ENCODE assay signal across 1 cellular context in the genomic region with DNA sequence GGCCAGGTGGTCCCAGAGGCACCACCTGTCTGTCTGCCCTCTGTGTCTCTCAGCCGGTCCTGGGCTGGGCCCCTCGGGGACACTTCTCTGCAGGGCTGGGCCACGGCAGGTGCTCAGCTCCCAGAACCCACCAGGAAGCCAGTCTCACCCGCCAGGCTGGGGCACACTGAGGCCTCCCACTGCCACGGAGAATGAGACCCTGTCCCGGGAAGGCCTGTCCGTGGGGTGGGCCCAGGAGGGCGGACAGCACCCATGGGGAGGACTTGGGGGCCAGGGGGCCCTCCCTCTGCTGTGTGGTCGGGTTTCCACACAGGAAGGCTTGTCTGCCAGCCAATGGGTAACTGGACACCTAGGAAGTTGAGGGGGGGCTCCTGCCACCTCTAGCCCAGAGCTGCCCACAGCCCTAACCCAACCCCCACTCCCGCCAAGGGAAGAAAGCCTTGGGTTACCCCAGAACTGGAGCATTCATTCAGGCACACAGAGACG.
TF ChIP-seq lines count a peak whose summit lies in the region.

No MANE protein-coding gene starts in this region.

TF ChIP-seq in K562, 482 proteins besides CTCF, POLR2A, EP300 and RAD21:
- TF ChIP-seq RBFOX2 (IDR thresholded peaks at IDR 0.05; ENCODE audit: low read depth, low read length) (peak; percentile 30; the same call in 1 of the 2 replicates), L3MBTL2 (IDR thresholded peaks at IDR 0.05) (no peak), MCM5 (IDR thresholded peaks at IDR 0.05; ENCODE audit: low read depth) (no peak), CBX2 (IDR thresholded peaks at IDR 0.05; ENCODE audit: insufficient read depth, low read length, poor library complexity, severe bottlenecking) (no peak), HNRNPL (IDR thresholded peaks at IDR 0.05; ENCODE audit: low read depth, low read length) (no peak), SIX5 (IDR thresholded peaks at IDR 0.05; ENCODE audit: borderline replicate concordance in 1 of 2, insufficient read depth in 1 of 2, low read depth in 1 of 2, low read length in 2 of 2) (no peak), ZBTB1 (CRISPR knock-in tag; IDR thresholded peaks at IDR 0.05; ENCODE audit: borderline replicate concordance, low read depth) (no peak), GATA2 (CRISPR knock-in tag; IDR thresholded peaks at IDR 0.05) (no peak), ZC3H4 (CRISPR knock-in tag; IDR thresholded peaks at IDR 0.05; ENCODE audit: borderline replicate concordance) (0 out of 2 replicates have a peak, but pooled peaks have one; percentile 19), ZNF134 (CRISPR knock-in tag; conservative IDR thresholded peaks at IDR 0.05) (no peak), MED1 (CRISPR knock-in tag; IDR thresholded peaks at IDR 0.05; ENCODE audit: borderline replicate concordance) (0 out of 2 replicates have a peak, but pooled peaks have one; percentile 56), ZNF232 (CRISPR knock-in tag; IDR thresholded peaks at IDR 0.05) (no peak), POLR2G (IDR thresholded peaks at IDR 0.05; ENCODE audit: low read depth, low read length) (peak; percentile 10), ERF (CRISPR knock-in tag; IDR thresholded peaks at IDR 0.05) (no peak), KHSRP (IDR thresholded peaks at IDR 0.05) (no peak), TARDBP (IDR thresholded peaks at IDR 0.05) (no peak), ETV1 (tag; conservative IDR thresholded peaks at IDR 0.05; ENCODE audit: low read depth) (no peak)
- TF ChIP-seq, protein P1, sequence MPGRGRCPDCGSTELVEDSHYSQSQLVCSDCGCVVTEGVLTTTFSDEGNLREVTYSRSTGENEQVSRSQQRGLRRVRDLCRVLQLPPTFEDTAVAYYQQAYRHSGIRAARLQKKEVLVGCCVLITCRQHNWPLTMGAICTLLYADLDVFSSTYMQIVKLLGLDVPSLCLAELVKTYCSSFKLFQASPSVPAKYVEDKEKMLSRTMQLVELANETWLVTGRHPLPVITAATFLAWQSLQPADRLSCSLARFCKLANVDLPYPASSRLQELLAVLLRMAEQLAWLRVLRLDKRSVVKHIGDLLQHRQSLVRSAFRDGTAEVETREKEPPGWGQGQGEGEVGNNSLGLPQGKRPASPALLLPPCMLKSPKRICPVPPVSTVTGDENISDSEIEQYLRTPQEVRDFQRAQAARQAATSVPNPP (IDR thresholded peaks at IDR 0.05; ENCODE audit: borderline replicate concordance, insufficient read depth, insufficient read length), result no peak
- TF ChIP-seq, protein P2, sequence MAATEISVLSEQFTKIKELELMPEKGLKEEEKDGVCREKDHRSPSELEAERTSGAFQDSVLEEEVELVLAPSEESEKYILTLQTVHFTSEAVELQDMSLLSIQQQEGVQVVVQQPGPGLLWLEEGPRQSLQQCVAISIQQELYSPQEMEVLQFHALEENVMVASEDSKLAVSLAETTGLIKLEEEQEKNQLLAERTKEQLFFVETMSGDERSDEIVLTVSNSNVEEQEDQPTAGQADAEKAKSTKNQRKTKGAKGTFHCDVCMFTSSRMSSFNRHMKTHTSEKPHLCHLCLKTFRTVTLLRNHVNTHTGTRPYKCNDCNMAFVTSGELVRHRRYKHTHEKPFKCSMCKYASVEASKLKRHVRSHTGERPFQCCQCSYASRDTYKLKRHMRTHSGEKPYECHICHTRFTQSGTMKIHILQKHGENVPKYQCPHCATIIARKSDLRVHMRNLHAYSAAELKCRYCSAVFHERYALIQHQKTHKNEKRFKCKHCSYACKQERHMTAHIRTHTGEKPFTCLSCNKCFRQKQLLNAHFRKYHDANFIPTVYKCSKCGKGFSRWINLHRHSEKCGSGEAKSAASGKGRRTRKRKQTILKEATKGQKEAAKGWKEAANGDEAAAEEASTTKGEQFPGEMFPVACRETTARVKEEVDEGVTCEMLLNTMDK (IDR thresholded peaks at IDR 0.05; ENCODE audit: borderline replicate concordance, insufficient read depth, low read depth, low read length, poor library complexity, severe bottlenecking), result no peak
- TF ChIP-seq, protein P3, sequence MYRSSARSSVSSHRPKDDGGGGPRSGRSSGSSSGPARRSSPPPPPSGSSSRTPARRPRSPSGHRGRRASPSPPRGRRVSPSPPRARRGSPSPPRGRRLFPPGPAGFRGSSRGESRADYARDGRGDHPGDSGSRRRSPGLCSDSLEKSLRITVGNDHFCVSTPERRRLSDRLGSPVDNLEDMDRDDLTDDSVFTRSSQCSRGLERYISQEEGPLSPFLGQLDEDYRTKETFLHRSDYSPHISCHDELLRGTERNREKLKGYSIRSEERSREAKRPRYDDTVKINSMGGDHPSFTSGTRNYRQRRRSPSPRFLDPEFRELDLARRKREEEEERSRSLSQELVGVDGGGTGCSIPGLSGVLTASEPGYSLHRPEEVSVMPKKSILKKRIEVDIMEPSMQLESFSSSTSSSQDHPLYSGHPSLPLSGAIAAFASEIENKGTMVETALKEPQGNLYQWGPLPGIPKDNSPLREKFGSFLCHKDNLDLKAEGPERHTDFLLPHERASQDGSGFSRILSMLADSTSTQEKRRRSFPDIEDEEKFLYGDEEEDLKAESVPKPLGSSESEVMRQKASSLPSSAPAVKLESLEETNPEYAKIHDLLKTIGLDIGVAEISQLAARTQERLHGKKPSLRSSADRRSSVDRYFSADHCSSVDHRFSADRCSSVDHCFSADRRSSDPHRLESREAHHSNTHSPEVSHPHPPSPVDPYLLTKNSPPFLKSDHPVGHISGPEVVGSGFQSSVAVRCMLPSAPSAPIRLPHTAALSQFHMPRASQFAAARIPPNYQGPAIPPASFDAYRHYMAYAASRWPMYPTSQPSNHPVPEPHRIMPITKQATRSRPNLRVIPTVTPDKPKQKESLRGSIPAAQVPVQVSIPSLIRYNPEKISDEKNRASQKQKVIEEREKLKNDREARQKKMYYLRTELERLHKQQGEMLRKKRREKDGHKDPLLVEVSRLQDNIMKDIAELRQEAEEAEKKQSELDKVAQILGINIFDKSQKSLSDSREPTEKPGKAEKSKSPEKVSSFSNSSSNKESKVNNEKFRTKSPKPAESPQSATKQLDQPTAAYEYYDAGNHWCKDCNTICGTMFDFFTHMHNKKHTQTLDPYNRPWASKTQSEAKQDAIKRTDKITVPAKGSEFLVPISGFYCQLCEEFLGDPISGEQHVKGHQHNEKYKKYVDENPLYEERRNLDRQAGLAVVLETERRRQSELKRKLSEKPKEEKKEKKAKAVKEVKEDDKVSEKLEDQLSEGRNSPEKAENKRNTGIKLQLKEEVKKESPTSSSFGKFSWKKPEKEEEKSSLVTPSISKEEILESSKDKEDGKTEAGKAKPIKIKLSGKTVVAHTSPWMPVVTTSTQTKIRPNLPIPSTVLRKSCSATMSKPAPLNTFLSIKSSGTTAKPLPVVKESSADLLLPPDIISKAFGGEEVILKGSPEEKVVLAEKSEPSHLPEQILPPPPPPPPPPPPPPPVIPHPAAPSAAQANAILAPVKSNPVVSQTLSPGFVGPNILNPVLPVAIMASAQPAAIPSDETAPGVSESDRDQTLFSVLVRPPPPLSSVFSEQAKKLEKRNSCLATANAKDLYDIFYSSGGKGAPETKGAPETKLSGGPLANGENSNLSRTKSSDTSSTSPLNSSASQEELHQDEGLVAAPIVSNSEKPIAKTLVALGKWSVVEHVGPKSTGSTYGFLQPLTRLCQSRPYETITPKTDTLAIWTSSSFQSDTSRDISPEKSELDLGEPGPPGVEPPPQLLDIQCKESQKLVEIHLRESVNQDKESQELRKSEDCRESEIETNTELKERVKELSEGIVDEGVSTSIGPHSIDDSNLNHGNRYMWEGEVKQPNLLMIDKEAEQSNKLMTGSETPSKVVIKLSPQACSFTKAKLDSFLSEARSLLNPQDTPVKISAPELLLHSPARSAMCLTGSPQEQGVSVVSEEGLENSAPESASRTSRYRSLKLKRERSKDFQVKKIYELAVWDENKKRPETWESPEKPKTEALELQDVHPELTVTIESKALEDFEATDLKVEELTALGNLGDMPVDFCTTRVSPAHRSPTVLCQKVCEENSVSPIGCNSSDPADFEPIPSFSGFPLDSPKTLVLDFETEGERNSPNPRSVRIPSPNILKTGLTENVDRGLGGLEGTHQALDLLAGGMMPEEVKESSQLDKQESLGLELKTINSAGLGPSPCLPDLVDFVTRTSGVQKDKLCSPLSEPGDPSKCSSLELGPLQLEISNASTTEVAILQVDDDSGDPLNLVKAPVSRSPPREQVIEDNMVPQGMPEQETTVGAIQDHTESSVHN (IDR thresholded peaks at IDR 0.05; ENCODE audit: borderline replicate concordance in 1 of 2, low read depth in 1 of 2), result no peak
- TF ChIP-seq, protein P4, sequence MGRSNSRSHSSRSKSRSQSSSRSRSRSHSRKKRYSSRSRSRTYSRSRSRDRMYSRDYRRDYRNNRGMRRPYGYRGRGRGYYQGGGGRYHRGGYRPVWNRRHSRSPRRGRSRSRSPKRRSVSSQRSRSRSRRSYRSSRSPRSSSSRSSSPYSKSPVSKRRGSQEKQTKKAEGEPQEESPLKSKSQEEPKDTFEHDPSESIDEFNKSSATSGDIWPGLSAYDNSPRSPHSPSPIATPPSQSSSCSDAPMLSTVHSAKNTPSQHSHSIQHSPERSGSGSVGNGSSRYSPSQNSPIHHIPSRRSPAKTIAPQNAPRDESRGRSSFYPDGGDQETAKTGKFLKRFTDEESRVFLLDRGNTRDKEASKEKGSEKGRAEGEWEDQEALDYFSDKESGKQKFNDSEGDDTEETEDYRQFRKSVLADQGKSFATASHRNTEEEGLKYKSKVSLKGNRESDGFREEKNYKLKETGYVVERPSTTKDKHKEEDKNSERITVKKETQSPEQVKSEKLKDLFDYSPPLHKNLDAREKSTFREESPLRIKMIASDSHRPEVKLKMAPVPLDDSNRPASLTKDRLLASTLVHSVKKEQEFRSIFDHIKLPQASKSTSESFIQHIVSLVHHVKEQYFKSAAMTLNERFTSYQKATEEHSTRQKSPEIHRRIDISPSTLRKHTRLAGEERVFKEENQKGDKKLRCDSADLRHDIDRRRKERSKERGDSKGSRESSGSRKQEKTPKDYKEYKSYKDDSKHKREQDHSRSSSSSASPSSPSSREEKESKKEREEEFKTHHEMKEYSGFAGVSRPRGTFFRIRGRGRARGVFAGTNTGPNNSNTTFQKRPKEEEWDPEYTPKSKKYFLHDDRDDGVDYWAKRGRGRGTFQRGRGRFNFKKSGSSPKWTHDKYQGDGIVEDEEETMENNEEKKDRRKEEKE (IDR thresholded peaks at IDR 0.05; ENCODE audit: borderline replicate concordance in 1 of 2, control insufficient read depth in 1 of 2, low read depth in 2 of 2, low read length in 1 of 2), result no peak
- TF ChIP-seq, protein P5, sequence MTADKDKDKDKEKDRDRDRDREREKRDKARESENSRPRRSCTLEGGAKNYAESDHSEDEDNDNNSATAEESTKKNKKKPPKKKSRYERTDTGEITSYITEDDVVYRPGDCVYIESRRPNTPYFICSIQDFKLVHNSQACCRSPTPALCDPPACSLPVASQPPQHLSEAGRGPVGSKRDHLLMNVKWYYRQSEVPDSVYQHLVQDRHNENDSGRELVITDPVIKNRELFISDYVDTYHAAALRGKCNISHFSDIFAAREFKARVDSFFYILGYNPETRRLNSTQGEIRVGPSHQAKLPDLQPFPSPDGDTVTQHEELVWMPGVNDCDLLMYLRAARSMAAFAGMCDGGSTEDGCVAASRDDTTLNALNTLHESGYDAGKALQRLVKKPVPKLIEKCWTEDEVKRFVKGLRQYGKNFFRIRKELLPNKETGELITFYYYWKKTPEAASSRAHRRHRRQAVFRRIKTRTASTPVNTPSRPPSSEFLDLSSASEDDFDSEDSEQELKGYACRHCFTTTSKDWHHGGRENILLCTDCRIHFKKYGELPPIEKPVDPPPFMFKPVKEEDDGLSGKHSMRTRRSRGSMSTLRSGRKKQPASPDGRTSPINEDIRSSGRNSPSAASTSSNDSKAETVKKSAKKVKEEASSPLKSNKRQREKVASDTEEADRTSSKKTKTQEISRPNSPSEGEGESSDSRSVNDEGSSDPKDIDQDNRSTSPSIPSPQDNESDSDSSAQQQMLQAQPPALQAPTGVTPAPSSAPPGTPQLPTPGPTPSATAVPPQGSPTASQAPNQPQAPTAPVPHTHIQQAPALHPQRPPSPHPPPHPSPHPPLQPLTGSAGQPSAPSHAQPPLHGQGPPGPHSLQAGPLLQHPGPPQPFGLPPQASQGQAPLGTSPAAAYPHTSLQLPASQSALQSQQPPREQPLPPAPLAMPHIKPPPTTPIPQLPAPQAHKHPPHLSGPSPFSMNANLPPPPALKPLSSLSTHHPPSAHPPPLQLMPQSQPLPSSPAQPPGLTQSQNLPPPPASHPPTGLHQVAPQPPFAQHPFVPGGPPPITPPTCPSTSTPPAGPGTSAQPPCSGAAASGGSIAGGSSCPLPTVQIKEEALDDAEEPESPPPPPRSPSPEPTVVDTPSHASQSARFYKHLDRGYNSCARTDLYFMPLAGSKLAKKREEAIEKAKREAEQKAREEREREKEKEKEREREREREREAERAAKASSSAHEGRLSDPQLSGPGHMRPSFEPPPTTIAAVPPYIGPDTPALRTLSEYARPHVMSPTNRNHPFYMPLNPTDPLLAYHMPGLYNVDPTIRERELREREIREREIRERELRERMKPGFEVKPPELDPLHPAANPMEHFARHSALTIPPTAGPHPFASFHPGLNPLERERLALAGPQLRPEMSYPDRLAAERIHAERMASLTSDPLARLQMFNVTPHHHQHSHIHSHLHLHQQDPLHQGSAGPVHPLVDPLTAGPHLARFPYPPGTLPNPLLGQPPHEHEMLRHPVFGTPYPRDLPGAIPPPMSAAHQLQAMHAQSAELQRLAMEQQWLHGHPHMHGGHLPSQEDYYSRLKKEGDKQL (CRISPR knock-in tag; IDR thresholded peaks at IDR 0.05; ENCODE audit: borderline replicate concordance), result no peak
- TF ChIP-seq, protein P6, sequence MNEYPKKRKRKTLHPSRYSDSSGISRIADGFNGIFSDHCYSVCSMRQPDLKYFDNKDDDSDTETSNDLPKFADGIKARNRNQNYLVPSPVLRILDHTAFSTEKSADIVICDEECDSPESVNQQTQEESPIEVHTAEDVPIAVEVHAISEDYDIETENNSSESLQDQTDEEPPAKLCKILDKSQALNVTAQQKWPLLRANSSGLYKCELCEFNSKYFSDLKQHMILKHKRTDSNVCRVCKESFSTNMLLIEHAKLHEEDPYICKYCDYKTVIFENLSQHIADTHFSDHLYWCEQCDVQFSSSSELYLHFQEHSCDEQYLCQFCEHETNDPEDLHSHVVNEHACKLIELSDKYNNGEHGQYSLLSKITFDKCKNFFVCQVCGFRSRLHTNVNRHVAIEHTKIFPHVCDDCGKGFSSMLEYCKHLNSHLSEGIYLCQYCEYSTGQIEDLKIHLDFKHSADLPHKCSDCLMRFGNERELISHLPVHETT (CRISPR knock-in tag; conservative IDR thresholded peaks at IDR 0.05 in 1 of 2, IDR thresholded peaks at IDR 0.05 in 1 of 2), result no peak
